In the genomic region with DNA sequence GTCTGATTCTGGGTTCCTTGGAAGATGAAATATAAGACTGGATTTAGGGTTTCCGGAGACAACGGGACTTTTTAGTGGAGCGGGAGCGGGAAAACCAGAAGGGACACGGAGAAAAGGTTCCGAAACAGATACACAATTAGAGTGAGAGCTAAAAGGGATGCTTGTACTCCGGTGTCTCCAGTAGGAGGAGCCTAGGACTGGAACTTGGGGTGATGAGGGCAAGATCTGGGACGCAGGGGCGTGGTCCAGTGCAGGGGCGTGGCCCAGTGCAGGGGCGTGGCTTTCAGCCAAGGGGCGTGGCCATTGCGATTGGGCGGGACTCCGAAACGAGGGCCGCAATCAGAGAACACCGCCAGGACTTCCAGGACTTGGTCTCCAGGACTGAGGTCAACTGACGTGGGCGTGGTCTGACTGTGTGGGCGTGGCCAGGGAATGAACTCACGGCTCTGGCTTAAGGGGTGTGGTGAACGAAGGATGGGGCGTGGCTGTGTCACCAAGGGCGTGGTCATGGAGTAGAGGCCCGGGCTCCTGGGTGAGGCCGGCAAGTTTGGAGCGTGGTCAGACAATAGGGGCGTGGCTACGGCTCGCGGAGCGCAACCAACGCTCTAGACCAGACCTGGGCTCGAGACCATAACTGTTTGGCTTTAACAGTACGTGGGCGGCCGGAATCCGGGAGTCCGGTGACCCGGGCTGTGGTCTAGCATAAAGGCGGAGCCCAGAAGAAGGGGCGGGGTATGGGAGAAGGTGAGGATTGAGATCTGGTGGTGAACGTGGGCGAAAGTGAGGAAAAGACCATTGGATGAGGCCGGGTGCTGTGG, we compare ENCODE assay signal across 1 cellular context.
TF ChIP-seq lines count a peak whose summit lies in the region.

Gene DKKL1 (plus strand): TSS at position 613 of the 818 bp plus-strand sequence. CDS start 122 bp downstream, at position 735.

TF ChIP-seq in K562, 482 proteins besides CTCF, POLR2A, EP300 and RAD21 (continued from another document and continues in another):
- TF ChIP-seq CHD7 (IDR thresholded peaks at IDR 0.05; ENCODE audit: low read depth, low read length), result no peak
- TF ChIP-seq CAMTA2 (CRISPR knock-in tag; conservative IDR thresholded peaks at IDR 0.05), result no peak
- no peak for TF ChIP-seq POLR2B (IDR thresholded peaks at IDR 0.05; ENCODE audit: low read depth, partially characterized antibody)
- no peak for TF ChIP-seq ZNF449 (CRISPR knock-in tag; IDR thresholded peaks at IDR 0.05)
- TF ChIP-seq ZNF57 (CRISPR knock-in tag; IDR thresholded peaks at IDR 0.05), result no peak
- no peak for TF ChIP-seq COPS2 (conservative IDR thresholded peaks at IDR 0.05)
- TF ChIP-seq LEF1 (IDR thresholded peaks at IDR 0.05), result no peak; the same call in 1 of the 2 replicates
- no peak for TF ChIP-seq POLR2H (tag; IDR thresholded peaks at IDR 0.05; ENCODE audit: low read depth)
- TF ChIP-seq GATAD2B (IDR thresholded peaks at IDR 0.05; ENCODE audit: borderline replicate concordance), result no peak
- TF ChIP-seq, protein P1, sequence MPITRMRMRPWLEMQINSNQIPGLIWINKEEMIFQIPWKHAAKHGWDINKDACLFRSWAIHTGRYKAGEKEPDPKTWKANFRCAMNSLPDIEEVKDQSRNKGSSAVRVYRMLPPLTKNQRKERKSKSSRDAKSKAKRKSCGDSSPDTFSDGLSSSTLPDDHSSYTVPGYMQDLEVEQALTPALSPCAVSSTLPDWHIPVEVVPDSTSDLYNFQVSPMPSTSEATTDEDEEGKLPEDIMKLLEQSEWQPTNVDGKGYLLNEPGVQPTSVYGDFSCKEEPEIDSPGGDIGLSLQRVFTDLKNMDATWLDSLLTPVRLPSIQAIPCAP (CRISPR knock-in tag; IDR thresholded peaks at IDR 0.05; ENCODE audit: borderline replicate concordance), result no peak
- no peak for TF ChIP-seq ZNF121 (CRISPR knock-in tag; conservative IDR thresholded peaks at IDR 0.05)
- TF ChIP-seq FOXJ3 (CRISPR knock-in tag; IDR thresholded peaks at IDR 0.05), result no peak
- no peak for TF ChIP-seq SRSF1 (IDR thresholded peaks at IDR 0.05; ENCODE audit: low read depth, low read length)
- no peak for TF ChIP-seq ZNF79 (CRISPR knock-in tag; IDR thresholded peaks at IDR 0.05; ENCODE audit: low read depth)
- TF ChIP-seq KLF10 (CRISPR knock-in tag; IDR thresholded peaks at IDR 0.05), result no peak
- TF ChIP-seq, protein P2, sequence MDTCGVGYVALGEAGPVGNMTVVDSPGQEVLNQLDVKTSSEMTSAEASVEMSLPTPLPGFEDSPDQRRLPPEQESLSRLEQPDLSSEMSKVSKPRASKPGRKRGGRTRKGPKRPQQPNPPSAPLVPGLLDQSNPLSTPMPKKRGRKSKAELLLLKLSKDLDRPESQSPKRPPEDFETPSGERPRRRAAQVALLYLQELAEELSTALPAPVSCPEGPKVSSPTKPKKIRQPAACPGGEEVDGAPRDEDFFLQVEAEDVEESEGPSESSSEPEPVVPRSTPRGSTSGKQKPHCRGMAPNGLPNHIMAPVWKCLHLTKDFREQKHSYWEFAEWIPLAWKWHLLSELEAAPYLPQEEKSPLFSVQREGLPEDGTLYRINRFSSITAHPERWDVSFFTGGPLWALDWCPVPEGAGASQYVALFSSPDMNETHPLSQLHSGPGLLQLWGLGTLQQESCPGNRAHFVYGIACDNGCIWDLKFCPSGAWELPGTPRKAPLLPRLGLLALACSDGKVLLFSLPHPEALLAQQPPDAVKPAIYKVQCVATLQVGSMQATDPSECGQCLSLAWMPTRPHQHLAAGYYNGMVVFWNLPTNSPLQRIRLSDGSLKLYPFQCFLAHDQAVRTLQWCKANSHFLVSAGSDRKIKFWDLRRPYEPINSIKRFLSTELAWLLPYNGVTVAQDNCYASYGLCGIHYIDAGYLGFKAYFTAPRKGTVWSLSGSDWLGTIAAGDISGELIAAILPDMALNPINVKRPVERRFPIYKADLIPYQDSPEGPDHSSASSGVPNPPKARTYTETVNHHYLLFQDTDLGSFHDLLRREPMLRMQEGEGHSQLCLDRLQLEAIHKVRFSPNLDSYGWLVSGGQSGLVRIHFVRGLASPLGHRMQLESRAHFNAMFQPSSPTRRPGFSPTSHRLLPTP (IDR thresholded peaks at IDR 0.05; ENCODE audit: borderline replicate concordance, extremely low read depth, insufficient read length), result no peak
- TF ChIP-seq, protein P3, sequence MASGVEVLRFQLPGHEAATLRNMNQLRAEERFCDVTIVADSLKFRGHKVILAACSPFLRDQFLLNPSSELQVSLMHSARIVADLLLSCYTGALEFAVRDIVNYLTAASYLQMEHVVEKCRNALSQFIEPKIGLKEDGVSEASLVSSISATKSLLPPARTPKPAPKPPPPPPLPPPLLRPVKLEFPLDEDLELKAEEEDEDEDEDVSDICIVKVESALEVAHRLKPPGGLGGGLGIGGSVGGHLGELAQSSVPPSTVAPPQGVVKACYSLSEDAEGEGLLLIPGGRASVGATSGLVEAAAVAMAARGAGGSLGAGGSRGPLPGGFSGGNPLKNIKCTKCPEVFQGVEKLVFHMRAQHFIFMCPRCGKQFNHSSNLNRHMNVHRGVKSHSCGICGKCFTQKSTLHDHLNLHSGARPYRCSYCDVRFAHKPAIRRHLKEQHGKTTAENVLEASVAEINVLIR (CRISPR knock-in tag; IDR thresholded peaks at IDR 0.05), result no peak
- no peak for TF ChIP-seq MCM7 (IDR thresholded peaks at IDR 0.05)
- TF ChIP-seq ZNF232 (CRISPR knock-in tag; IDR thresholded peaks at IDR 0.05), result no peak
- no peak for TF ChIP-seq CHD2 (IDR thresholded peaks at IDR 0.05; ENCODE audit: low read depth, low read length)
- TF ChIP-seq HMBOX1 (IDR thresholded peaks at IDR 0.05), result peak; percentile 64; the same call in 1 of the 2 replicates
- no peak for TF ChIP-seq CBFA2T2 (conservative IDR thresholded peaks at IDR 0.05)
- peak; percentile 55 for TF ChIP-seq TCF3 (CRISPR knock-in tag; IDR thresholded peaks at IDR 0.05)
- no peak for TF ChIP-seq MCM5 (IDR thresholded peaks at IDR 0.05; ENCODE audit: low read depth)
- TF ChIP-seq, protein P4, sequence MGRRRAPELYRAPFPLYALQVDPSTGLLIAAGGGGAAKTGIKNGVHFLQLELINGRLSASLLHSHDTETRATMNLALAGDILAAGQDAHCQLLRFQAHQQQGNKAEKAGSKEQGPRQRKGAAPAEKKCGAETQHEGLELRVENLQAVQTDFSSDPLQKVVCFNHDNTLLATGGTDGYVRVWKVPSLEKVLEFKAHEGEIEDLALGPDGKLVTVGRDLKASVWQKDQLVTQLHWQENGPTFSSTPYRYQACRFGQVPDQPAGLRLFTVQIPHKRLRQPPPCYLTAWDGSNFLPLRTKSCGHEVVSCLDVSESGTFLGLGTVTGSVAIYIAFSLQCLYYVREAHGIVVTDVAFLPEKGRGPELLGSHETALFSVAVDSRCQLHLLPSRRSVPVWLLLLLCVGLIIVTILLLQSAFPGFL (CRISPR knock-in tag; IDR thresholded peaks at IDR 0.05), result no peak
- peak; percentile 70; the same call in 1 of the 2 replicates for TF ChIP-seq TOE1 (IDR thresholded peaks at IDR 0.05; ENCODE audit: borderline replicate concordance)
- TF ChIP-seq TOE1 (CRISPR knock-in tag; IDR thresholded peaks at IDR 0.05; ENCODE audit: borderline replicate concordance, low read depth), result no peak
- no peak for TF ChIP-seq TAL1 (IDR thresholded peaks at IDR 0.05)
- no peak for TF ChIP-seq SNAPC5 (CRISPR knock-in tag; IDR thresholded peaks at IDR 0.05)
- no peak; the same call in 1 of the 2 replicates for TF ChIP-seq BCOR (IDR thresholded peaks at IDR 0.05)
- peak; percentile 51; the same call in 1 of the 2 replicates for TF ChIP-seq TEAD4 (IDR thresholded peaks at IDR 0.05; ENCODE audit: low read length)
- no peak for TF ChIP-seq TEAD4 (CRISPR knock-in tag; IDR thresholded peaks at IDR 0.05; ENCODE audit: borderline replicate concordance)
- TF ChIP-seq LCOR (CRISPR knock-in tag; IDR thresholded peaks at IDR 0.05), result peak; percentile 59
- TF ChIP-seq, protein P5, sequence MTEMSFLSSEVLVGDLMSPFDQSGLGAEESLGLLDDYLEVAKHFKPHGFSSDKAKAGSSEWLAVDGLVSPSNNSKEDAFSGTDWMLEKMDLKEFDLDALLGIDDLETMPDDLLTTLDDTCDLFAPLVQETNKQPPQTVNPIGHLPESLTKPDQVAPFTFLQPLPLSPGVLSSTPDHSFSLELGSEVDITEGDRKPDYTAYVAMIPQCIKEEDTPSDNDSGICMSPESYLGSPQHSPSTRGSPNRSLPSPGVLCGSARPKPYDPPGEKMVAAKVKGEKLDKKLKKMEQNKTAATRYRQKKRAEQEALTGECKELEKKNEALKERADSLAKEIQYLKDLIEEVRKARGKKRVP (CRISPR knock-in tag; IDR thresholded peaks at IDR 0.05), result no peak; the same call in 1 of the 2 replicates
